ENCODE assay signal across 4 cellular contexts in genomic region chr17:7126386-7126785, GRCh38. TPM values are rescaled to one million over a fixed set of nuclear protein-coding genes. Genes with fewer than 3 reads are reported as not detected.
"Had no signal": no experiment of that assay in that cellular context is flagged by ENCODE, and none has a peak within 500 bp of the region (broad histone marks: within the 10 kb centered on the region; RNA-seq: fewer than 3 reads in every experiment).

No MANE protein-coding gene starts in this region.

RNA-seq across cellular contexts. Expression of gene ASGR2, which starts 11.8 kb away (rescaled TPM):
- total RNA-seq: GM23248, H1, HT-29 had no signal
- polyA plus RNA-seq: GM23248 had no signal

RNA-seq across cellular contexts. Expression of gene CLEC10A, which starts 46.3 kb away (rescaled TPM):
- total RNA-seq: GM23248, H1, HT-29 had no signal
- polyA plus RNA-seq: GM23248, H1, IgD-negative memory B cell had no signal

RNA-seq across cellular contexts. Expression of gene ASGR1, which starts 52.8 kb away (rescaled TPM):
- total RNA-seq: HT-29 had no signal
